Comparison of ENCODE assay signal across 1 cellular context in the genomic region with DNA sequence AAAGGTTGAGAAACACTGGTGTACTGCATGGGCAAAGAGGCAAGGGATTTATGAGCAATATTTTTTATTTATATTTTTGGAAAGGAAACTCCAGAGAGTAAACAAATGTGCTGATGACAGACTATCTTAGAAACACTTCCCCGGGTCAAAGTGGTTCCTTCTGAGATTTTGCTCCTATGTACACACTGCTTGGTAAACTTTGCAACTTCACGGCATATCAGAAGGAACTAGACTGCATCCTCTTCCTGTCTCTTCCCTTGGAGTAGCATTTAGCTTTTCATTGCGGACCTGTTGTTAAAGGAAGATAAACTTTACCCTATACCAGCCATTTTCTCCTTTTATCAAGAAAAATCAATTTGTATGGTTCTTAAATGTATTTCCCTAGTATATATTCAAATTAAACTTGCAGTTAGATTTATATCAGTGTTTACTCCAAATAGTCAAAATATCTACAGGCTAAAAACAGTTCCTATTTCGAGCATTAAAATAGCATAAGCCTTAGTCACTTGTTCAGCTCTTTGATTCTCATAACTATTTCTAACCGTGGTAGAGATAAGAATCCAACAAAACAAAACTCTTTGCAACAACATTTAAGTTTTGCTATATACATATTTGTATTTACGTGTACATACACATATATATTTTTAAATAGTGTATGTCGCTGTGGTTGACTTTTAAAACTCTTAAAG.
TF ChIP-seq lines count a peak whose summit lies in the region.

No MANE protein-coding gene starts in this region.

TF ChIP-seq in SK-N-SH, 30 proteins besides CTCF, POLR2A, EP300 and RAD21 (continued from another document):
- TF ChIP-seq, protein P1, sequence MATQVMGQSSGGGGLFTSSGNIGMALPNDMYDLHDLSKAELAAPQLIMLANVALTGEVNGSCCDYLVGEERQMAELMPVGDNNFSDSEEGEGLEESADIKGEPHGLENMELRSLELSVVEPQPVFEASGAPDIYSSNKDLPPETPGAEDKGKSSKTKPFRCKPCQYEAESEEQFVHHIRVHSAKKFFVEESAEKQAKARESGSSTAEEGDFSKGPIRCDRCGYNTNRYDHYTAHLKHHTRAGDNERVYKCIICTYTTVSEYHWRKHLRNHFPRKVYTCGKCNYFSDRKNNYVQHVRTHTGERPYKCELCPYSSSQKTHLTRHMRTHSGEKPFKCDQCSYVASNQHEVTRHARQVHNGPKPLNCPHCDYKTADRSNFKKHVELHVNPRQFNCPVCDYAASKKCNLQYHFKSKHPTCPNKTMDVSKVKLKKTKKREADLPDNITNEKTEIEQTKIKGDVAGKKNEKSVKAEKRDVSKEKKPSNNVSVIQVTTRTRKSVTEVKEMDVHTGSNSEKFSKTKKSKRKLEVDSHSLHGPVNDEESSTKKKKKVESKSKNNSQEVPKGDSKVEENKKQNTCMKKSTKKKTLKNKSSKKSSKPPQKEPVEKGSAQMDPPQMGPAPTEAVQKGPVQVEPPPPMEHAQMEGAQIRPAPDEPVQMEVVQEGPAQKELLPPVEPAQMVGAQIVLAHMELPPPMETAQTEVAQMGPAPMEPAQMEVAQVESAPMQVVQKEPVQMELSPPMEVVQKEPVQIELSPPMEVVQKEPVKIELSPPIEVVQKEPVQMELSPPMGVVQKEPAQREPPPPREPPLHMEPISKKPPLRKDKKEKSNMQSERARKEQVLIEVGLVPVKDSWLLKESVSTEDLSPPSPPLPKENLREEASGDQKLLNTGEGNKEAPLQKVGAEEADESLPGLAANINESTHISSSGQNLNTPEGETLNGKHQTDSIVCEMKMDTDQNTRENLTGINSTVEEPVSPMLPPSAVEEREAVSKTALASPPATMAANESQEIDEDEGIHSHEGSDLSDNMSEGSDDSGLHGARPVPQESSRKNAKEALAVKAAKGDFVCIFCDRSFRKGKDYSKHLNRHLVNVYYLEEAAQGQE (IDR thresholded peaks at IDR 0.05; ENCODE audit: low read depth, low read length): no peak
- no peak for TF ChIP-seq TCF12 (IDR thresholded peaks at IDR 0.05)
- no peak for TF ChIP-seq MEF2A (IDR thresholded peaks at IDR 0.05; ENCODE audit: borderline replicate concordance, low read depth)
- TF ChIP-seq, protein P2, sequence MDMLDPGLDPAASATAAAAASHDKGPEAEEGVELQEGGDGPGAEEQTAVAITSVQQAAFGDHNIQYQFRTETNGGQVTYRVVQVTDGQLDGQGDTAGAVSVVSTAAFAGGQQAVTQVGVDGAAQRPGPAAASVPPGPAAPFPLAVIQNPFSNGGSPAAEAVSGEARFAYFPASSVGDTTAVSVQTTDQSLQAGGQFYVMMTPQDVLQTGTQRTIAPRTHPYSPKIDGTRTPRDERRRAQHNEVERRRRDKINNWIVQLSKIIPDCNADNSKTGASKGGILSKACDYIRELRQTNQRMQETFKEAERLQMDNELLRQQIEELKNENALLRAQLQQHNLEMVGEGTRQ (IDR thresholded peaks at IDR 0.05; ENCODE audit: borderline replicate concordance, low read depth, low read length): no peak
- TF ChIP-seq, protein P3, sequence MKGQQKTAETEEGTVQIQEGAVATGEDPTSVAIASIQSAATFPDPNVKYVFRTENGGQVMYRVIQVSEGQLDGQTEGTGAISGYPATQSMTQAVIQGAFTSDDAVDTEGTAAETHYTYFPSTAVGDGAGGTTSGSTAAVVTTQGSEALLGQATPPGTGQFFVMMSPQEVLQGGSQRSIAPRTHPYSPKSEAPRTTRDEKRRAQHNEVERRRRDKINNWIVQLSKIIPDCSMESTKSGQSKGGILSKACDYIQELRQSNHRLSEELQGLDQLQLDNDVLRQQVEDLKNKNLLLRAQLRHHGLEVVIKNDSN (IDR thresholded peaks at IDR 0.05; ENCODE audit: borderline replicate concordance, low read depth): no peak
- TF ChIP-seq RCOR1 (IDR thresholded peaks at IDR 0.05; ENCODE audit: low read length): no peak
- no peak for TF ChIP-seq FOXM1 (IDR thresholded peaks at IDR 0.05; ENCODE audit: low read depth)
